19 cellular contexts compared by ENCODE assay signal in the genomic region with DNA sequence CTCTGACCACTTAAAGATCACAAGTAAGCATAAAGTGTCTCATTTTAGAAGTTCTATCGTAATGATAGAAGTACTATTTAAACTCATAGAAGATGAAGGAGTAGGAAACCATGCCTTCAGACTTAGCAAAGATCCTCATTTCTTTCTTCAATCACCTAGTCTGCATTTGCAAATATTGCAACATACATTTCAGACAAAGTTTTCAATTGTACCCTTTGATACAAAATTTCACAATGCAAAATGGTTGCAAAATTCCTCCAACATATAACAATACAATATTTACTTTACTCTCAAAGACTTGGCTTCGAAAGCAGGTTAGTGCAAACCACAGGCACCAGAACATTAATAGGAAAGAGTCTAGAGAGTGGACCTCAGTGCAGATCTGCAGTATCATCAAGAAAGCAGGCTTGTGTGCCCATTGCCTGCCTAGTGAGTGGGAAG. TPM values are rescaled to one million over a fixed set of nuclear protein-coding genes. Genes with fewer than 3 reads are reported as not detected.
DNase-seq lines count a peak whose midpoint lies in the region; TF ChIP-seq lines count a peak whose summit lies in the region.
"Had no signal": no experiment of that assay in that cellular context is flagged by ENCODE, and none has a peak within 500 bp of the region (broad histone marks: within the 10 kb centered on the region; RNA-seq: fewer than 3 reads in every experiment).

No MANE protein-coding gene starts in this region.

- H3K27me3 Mint-ChIP-seq in MCF 10A (ENCODE audit: insufficient read depth, unreplicated experiment) = no peaks in the 10 kb centered on the region

- no peaks in the 10 kb centered on the region for H3K27me3 ChIP-seq in breast epithelium

- peaks cover 20% of the 10 kb centered on the region for H3K36me3 Mint-ChIP-seq in MCF 10A (ENCODE audit: insufficient read depth, unreplicated experiment)

- H3K4me1 ChIP-seq in breast epithelium = no peaks in the 10 kb centered on the region
- H3K4me1 ChIP-seq: spleen had no signal

- no peak for TF ChIP-seq POLR2A in breast epithelium (IDR thresholded peaks at IDR 0.05)

- H3K4me3 ChIP-seq in breast epithelium = no peak overlapping the region
- H3K4me3 ChIP-seq: dorsolateral prefrontal cortex, spleen, thoracic aorta had no signal

- H3K36me3 ChIP-seq in breast epithelium = no peaks in the 10 kb centered on the region
- H3K36me3 ChIP-seq: spleen, thoracic aorta had no signal

- POLR2A ChIA-PET in MCF 10A (lab: Yijun Ruan, JAX) = interaction anchor here (1.2 to 8.9 kb wide), 19 partner anchors 8 to 160 kb away, joined by 3 to 222 read pairs (median 7); a partner anchor contains a TSS

- H3K27ac Mint-ChIP-seq in MCF 10A (ENCODE audit: low read depth, unreplicated experiment) = peak overlapping the region; percentile 97
- H3K27ac Mint-ChIP-seq: activated naive CD8-positive, alpha-beta T cell treated with anti-CD3 and anti-CD28 coated beads, Interleukin-2, amount 50 U/mL, for 24 hours had no signal

- H3K4me1 Mint-ChIP-seq in MCF 10A (ENCODE audit: insufficient read depth, unreplicated experiment) = peaks cover 44% of the 10 kb centered on the region
- H3K4me1 Mint-ChIP-seq: activated naive CD8-positive, alpha-beta T cell treated with anti-CD3 and anti-CD28 coated beads, Interleukin-2, amount 50 U/mL, for 24 hours had no signal

- intact Hi-C loops in MCF 10A (cut with micrococcal nuclease) (loop anchor here (1.0 to 10.0 kb wide), 3 partner anchors 7 to 233 kb away; a partner anchor contains a TSS), breast epithelium (cut with DNase I; ENCODE audit: low total_unique reads) (no loop called here)

- DNase-seq in MCF 10A (ENCODE audit: unreplicated experiment) (peak; percentile 95), breast epithelium (ENCODE audit: low spot score in 2 of 2) (no peak), amniotic epithelial cell (ENCODE audit: low read depth) (peak; percentile 78), glomerular visceral epithelial cell (ENCODE audit: extremely low spot score) (peak; percentile 26), NCI-H146 (lab: John Stamatoyannopoulos, UW) (no peak), AG08396 (ENCODE audit: low spot score) (no peak), CD1c-positive myeloid dendritic cell (ENCODE audit: extremely low spot score) (no peak), NCI-H2196 (lab: John Stamatoyannopoulos, UW; ENCODE audit: unreplicated experiment) (no peak)
- DNase-seq: activated CD4-positive, CD25-positive, alpha-beta regulatory T cell; activated naive CD8-positive, alpha-beta T cell treated with anti-CD3 and anti-CD28 coated beads, Interleukin-2, amount 50 U/mL, for 24 hours; activated T-cell treated with anti-CD3 and anti-CD28 coated beads, Interleukin-2, amount 50 U/mL, for 1 hour; dorsolateral prefrontal cortex; head of caudate nucleus; NCI-H1436; NCI-H774; spleen had no signal

- peaks cover 7% of the 10 kb centered on the region for H3K9me3 Mint-ChIP-seq in MCF 10A (ENCODE audit: unreplicated experiment)
- H3K9me3 Mint-ChIP-seq: activated naive CD8-positive, alpha-beta T cell treated with anti-CD3 and anti-CD28 coated beads, Interleukin-2, amount 50 U/mL, for 24 hours had no signal

- H3K27ac ChIP-seq in breast epithelium = no peak overlapping the region
- H3K27ac ChIP-seq: dorsolateral prefrontal cortex, spleen, thoracic aorta had no signal

- H3K9me3 ChIP-seq in breast epithelium = no peaks in the 10 kb centered on the region
- H3K9me3 ChIP-seq: spleen, thoracic aorta had no signal

- BruUV-seq in MCF 10A (replicated peaks; lab: Mats Ljungman, UMichigan) = no TSS peak

- no peak for TF ChIP-seq CTCF in MCF 10A (IDR thresholded peaks at IDR 0.05; ENCODE audit: unreplicated experiment)
- TF ChIP-seq CTCF in breast epithelium (IDR thresholded peaks at IDR 0.05) = no peak

- CTCF ChIA-PET in MCF 10A (lab: Yijun Ruan, JAX) = interaction anchor here (0.6 to 3.2 kb wide), 5 partner anchors 16 to 163 kb away, joined by 3 to 14 read pairs (median 7); a partner anchor contains a TSS

- peak overlapping the region; percentile 66 for H3K4me3 Mint-ChIP-seq in MCF 10A (ENCODE audit: unreplicated experiment)
- H3K4me3 Mint-ChIP-seq: activated naive CD8-positive, alpha-beta T cell treated with anti-CD3 and anti-CD28 coated beads, Interleukin-2, amount 50 U/mL, for 24 hours had no signal

RNA-seq across cellular contexts. Expression of a gene that starts 16.1 kb away (rescaled TPM):
- total RNA-seq in MCF 10A (2022) (63.0 and 69.6 TPM in 2 replicates), breast epithelium (under 1 TPM in 1 of 3 donors, not detected in 2; under 0.01 TPM)
- total RNA-seq: A673, lung microvascular endothelial cell, thoracic aorta had no signal

RNA-seq across cellular contexts. Expression of a gene that starts 40.6 kb away (rescaled TPM):
- total RNA-seq in MCF 10A (2022) (25.4 and 26.8 TPM in 2 replicates), breast epithelium (10 to 100 TPM; 10.4 to 16.0 (median 11.8) TPM)

Comparison
In these comparisons a context has a peak if more than half of its experiments do, and no peak if none do; other contexts are left out.
1. DNase-seq: peak in MCF 10A (single experiment), amniotic epithelial cell (single experiment) and glomerular visceral epithelial cell (single experiment); none in breast epithelium (0 of 2), NCI-H146 (single experiment), AG08396 (single experiment), CD1c-positive myeloid dendritic cell (single experiment) and NCI-H2196 (single experiment).
2. RNA of a gene that starts 16.1 kb away (total RNA-seq): 63.0 to 69.6 TPM in MCF 10A; under 0.01 TPM in breast epithelium; every median in the first group is over 10 times any median in the second.